In the genomic region with DNA sequence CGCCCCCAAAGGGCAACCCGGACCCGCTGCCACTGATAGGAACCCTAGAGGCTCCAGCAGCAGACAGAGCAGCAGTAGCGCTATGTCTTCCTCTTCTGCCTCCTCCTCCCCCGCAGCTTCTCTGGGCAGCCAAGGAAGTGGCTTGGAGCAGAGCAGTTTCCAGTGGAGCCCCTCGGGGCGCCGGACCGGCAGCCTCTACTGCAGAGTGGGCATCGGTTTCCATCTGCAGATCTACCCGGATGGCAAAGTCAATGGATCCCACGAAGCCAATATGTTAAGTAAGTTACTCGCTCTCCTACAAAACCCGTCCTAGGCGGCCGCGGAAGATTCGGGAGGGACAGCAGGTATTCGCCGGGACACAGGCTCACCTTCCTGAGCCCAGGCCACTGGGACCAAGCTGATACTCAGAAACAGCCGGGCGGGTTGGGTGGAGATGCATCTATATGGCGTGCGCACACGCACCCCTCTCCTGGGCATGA, we compare ENCODE assay signal across 9 cellular contexts. TPM values are rescaled to one million over a fixed set of nuclear protein-coding genes. Genes with fewer than 3 reads are reported as not detected.
DNase-seq lines count a peak whose midpoint lies in the region; ATAC-seq and TF ChIP-seq lines count a peak whose summit lies in the region.
"Had no signal": no experiment of that assay in that cellular context is flagged by ENCODE, and none has a peak within 500 bp of the region (broad histone marks: within the 10 kb centered on the region; RNA-seq: fewer than 3 reads in every experiment).

No MANE protein-coding gene starts in this region.

- no peaks in the 10 kb centered on the region for H3K36me3 ChIP-seq in smooth muscle cell (ENCODE audit: low read depth)

- intact Hi-C loops in Calu3 (cut with micrococcal nuclease; ENCODE audit: unreplicated experiment) (no loop called here), right cardiac atrium (cut with DNase I) (no loop called here)

- H3K9me3 Mint-ChIP-seq in Calu3 (ENCODE audit: low read depth, unreplicated experiment) = no peaks in the 10 kb centered on the region

- H4K20me1 ChIP-seq in smooth muscle cell (ENCODE audit: low read depth) = no peaks in the 10 kb centered on the region

- H3K4me1 ChIP-seq in right cardiac atrium (ENCODE audit: control insufficient read depth, insufficient read depth, low read length) = no peaks in the 10 kb centered on the region
- H3K4me1 ChIP-seq in smooth muscle cell (ENCODE audit: low read depth) = peaks cover 8% of the 10 kb centered on the region

- H3K36me3 Mint-ChIP-seq in Calu3 (ENCODE audit: insufficient read depth, unreplicated experiment) = peaks cover 16% of the 10 kb centered on the region

- H3K9ac ChIP-seq in smooth muscle cell (ENCODE audit: low read depth) = no peak overlapping the region

- CTCF ChIA-PET in Calu3 (lab: Charles Lee) = no interaction called here

- TF ChIP-seq CTCF in Calu3 (IDR thresholded peaks at IDR 0.05; ENCODE audit: unreplicated experiment) (no peak), smooth muscle cell (IDR thresholded peaks at IDR 0.05; ENCODE audit: borderline replicate concordance, insufficient read depth, poor library complexity, severe bottlenecking) (no peak)

- peak overlapping the region; percentile 62 for H2AFZ ChIP-seq in smooth muscle cell (ENCODE audit: low read depth)

- H3K4me2 ChIP-seq in smooth muscle cell = peak overlapping the region; percentile 91

- no peak overlapping the region for H3K27ac ChIP-seq in right cardiac atrium (ENCODE audit: low read length)
- no peak overlapping the region for H3K27ac ChIP-seq in smooth muscle cell (ENCODE audit: low read depth)

- no peaks in the 10 kb centered on the region for H3K9me3 ChIP-seq in right cardiac atrium (ENCODE audit: control insufficient read depth, low read length)
- no peaks in the 10 kb centered on the region for H3K9me3 ChIP-seq in smooth muscle cell (replicated peaks; ENCODE audit: low read depth)

- no peak for DNase-seq in Calu3
- DNase-seq in activated T-cell treated with anti-CD3 and anti-CD28 coated beads, Interleukin-2, amount 50 U/mL, for 48 hours = peak; percentile 30 to 33
- DNase-seq in right cardiac atrium = no peak
- no peak for DNase-seq in smooth muscle cell (lab: John Stamatoyannopoulos, UW; ENCODE audit: unreplicated experiment)
- DNase-seq in SHP77 treated with DMSO at 0.1 percent for 48 hours (lab: John Stamatoyannopoulos, UW) = no peak
- no peak for DNase-seq in NCI-H526 treated with DMSO at 0.1 percent for 48 hours (lab: John Stamatoyannopoulos, UW)
- no peak for DNase-seq in COLO829 (ENCODE audit: low spot score)

- 2% methylated on average over 25 of the region's 25 CpGs for WGBS in right cardiac atrium
- 8% methylated on average over 25 of the region's 25 CpGs for WGBS in smooth muscle cell (ENCODE audit: low lambda C conversion rate)

- no peaks in the 10 kb centered on the region for H3K79me2 ChIP-seq in smooth muscle cell (ENCODE audit: low read depth)

- ATAC-seq in HG03442 (IDR thresholded peaks at IDR 0.05; ENCODE audit: unreplicated experiment) (peak; percentile 26), right cardiac atrium (peak; percentile 22 to 36)

- H3K4me3 Mint-ChIP-seq in Calu3 (ENCODE audit: low read depth, unreplicated experiment) = peak overlapping the region; percentile 80

- BruUV-seq in Calu3 (replicated peaks; lab: Mats Ljungman, UMichigan) = no TSS peak

- peak overlapping the region; percentile 53 for H3K4me3 ChIP-seq in right cardiac atrium (ENCODE audit: low read length)
- H3K4me3 ChIP-seq in smooth muscle cell = peak overlapping the region; percentile 47

- no peaks in the 10 kb centered on the region for H3K4me1 Mint-ChIP-seq in Calu3 (ENCODE audit: low read depth, unreplicated experiment)

- no peaks in the 10 kb centered on the region for H3F3A ChIP-seq in smooth muscle cell (ENCODE audit: low read depth)

- peaks cover 5% of the 10 kb centered on the region for H3K27me3 ChIP-seq in right cardiac atrium (ENCODE audit: control insufficient read depth, insufficient read depth)
- peaks cover 100% of the 10 kb centered on the region for H3K27me3 ChIP-seq in smooth muscle cell (ENCODE audit: low read depth)

- H3K27ac Mint-ChIP-seq in Calu3 (ENCODE audit: unreplicated experiment) = peak overlapping the region; percentile 25

- H3K27me3 Mint-ChIP-seq in Calu3 (ENCODE audit: unreplicated experiment) = peaks cover 19% of the 10 kb centered on the region

RNA-seq across cellular contexts. Expression of a gene that starts 0.5 kb away (rescaled TPM):
- total RNA-seq in Calu3 (2022) (0.50 and 0.81 TPM in 2 replicates), right cardiac atrium (not detected), smooth muscle cell (0.04 TPM in 1 of 2 replicates, not detected in the other)
- polyA plus RNA-seq in right cardiac atrium (not detected), smooth muscle cell (0.57 TPM in 1 of 2 replicates, not detected in the other)
- total RNA-seq: liver had no signal

Comparison
In these comparisons a context has a peak if more than half of its experiments do, and no peak if none do; other contexts are left out.
1. DNase-seq: peak in activated T-cell treated with anti-CD3 and anti-CD28 coated beads, Interleukin-2, amount 50 U/mL, for 48 hours (2 of 2); none in Calu3 (single experiment), right cardiac atrium (0 of 3), smooth muscle cell (single experiment), SHP77 treated with DMSO at 0.1 percent for 48 hours (single experiment), NCI-H526 treated with DMSO at 0.1 percent for 48 hours (single experiment) and COLO829 (single experiment).